Comparison of ENCODE assay signal across 1 cellular context in genomic region chr11:45899448-45900174, GRCh38.
TF ChIP-seq lines count a peak whose summit lies in the region.

No MANE protein-coding gene starts in this region.

TF ChIP-seq in SK-N-SH, 30 proteins besides CTCF, POLR2A, EP300 and RAD21 (continued from another document):
- TF ChIP-seq, protein P1, sequence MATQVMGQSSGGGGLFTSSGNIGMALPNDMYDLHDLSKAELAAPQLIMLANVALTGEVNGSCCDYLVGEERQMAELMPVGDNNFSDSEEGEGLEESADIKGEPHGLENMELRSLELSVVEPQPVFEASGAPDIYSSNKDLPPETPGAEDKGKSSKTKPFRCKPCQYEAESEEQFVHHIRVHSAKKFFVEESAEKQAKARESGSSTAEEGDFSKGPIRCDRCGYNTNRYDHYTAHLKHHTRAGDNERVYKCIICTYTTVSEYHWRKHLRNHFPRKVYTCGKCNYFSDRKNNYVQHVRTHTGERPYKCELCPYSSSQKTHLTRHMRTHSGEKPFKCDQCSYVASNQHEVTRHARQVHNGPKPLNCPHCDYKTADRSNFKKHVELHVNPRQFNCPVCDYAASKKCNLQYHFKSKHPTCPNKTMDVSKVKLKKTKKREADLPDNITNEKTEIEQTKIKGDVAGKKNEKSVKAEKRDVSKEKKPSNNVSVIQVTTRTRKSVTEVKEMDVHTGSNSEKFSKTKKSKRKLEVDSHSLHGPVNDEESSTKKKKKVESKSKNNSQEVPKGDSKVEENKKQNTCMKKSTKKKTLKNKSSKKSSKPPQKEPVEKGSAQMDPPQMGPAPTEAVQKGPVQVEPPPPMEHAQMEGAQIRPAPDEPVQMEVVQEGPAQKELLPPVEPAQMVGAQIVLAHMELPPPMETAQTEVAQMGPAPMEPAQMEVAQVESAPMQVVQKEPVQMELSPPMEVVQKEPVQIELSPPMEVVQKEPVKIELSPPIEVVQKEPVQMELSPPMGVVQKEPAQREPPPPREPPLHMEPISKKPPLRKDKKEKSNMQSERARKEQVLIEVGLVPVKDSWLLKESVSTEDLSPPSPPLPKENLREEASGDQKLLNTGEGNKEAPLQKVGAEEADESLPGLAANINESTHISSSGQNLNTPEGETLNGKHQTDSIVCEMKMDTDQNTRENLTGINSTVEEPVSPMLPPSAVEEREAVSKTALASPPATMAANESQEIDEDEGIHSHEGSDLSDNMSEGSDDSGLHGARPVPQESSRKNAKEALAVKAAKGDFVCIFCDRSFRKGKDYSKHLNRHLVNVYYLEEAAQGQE (IDR thresholded peaks at IDR 0.05; ENCODE audit: low read depth, low read length) = peak; percentile 98
- TF ChIP-seq MAX (IDR thresholded peaks at IDR 0.05; ENCODE audit: low read depth) (peak; percentile 4; the same call in 1 of the 2 replicates), CHD2 (IDR thresholded peaks at IDR 0.05; ENCODE audit: low read length, partially characterized antibody) (peak; percentile 12), FOXM1 (IDR thresholded peaks at IDR 0.05; ENCODE audit: low read depth) (no peak)
